1 cellular context compared by ENCODE assay signal in the genomic region with DNA sequence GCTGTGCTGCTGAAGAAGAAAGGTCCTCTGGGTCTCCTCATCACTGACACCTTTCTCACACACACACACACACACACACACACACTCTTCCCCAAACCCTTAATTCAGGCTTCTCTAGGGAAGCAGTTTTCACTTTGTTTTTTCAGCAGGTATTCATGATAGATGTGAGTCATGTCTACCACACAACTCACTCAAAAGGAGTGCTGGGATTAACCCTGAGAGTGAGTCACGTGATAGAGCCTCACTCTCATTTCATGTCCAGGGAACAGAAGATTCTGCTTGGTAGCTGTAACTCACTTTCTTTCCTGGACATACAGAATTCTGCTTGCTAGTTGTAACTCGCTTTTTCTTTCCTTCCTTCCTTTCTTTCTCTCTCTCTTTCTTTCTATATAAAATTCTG.
TF ChIP-seq lines count a peak whose summit lies in the region.

No MANE protein-coding gene starts in this region.

TF ChIP-seq in GM12878, 131 proteins besides CTCF, POLR2A, EP300 and RAD21 (continued from another document):
- no peak for TF ChIP-seq CEBPB (IDR thresholded peaks at IDR 0.05; ENCODE audit: borderline replicate concordance in 1 of 2, low read depth in 2 of 2, low read length in 2 of 2)
